Comparison of ENCODE assay signal across 3 cellular contexts in the genomic region with DNA sequence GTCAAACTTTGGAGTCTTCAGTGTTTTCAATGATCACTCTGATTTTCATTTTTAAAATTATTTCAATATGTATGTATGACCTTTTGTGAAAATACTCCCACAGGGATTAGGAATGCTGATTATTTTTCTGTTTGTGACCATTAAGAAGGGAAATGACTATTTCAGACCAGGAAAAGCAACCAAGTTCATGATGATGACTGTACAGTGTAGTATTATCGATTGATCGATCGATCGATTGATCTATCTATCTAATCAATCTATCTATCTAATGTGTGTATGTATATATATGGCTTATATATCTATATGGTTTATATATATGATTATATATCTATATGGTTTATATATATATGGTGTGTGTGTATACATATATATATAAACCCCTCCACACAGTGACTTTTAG.
TF ChIP-seq lines count a peak whose summit lies in the region.

No MANE protein-coding gene starts in this region.

TF ChIP-seq in SK-N-SH, 30 proteins besides CTCF, POLR2A, EP300 and RAD21:
- TF ChIP-seq USF2 (IDR thresholded peaks at IDR 0.05; ENCODE audit: borderline replicate concordance, low read depth, low read length) (no peak), FOXJ3 (CRISPR knock-in tag; IDR thresholded peaks at IDR 0.05) (no peak), REST (IDR thresholded peaks at IDR 0.05; ENCODE audit: low read depth, low read length) (no peak), NFIC (IDR thresholded peaks at IDR 0.05; ENCODE audit: borderline replicate concordance) (no peak), ZBTB33 (IDR thresholded peaks at IDR 0.05; ENCODE audit: borderline replicate concordance, low read depth) (no peak)

TF ChIP-seq in SK-N-SH treated with all-trans-retinoic acid at 6 μM for 48 hours, 23 proteins besides CTCF, POLR2A, EP300 and RAD21:
- TF ChIP-seq OSR1 (CRISPR knock-in tag; IDR thresholded peaks at IDR 0.05) (no peak), CSDC2 (CRISPR knock-in tag; IDR thresholded peaks at IDR 0.05) (no peak), SNAI2 (CRISPR knock-in tag; IDR thresholded peaks at IDR 0.05) (no peak), ZNF70 (CRISPR knock-in tag; IDR thresholded peaks at IDR 0.05) (no peak), PPARA (CRISPR knock-in tag; IDR thresholded peaks at IDR 0.05; ENCODE audit: borderline replicate concordance) (no peak), GLIS3 (CRISPR knock-in tag; IDR thresholded peaks at IDR 0.05) (no peak), PATZ1 (CRISPR knock-in tag; IDR thresholded peaks at IDR 0.05; ENCODE audit: borderline replicate concordance) (no peak)
- TF ChIP-seq, protein P1, sequence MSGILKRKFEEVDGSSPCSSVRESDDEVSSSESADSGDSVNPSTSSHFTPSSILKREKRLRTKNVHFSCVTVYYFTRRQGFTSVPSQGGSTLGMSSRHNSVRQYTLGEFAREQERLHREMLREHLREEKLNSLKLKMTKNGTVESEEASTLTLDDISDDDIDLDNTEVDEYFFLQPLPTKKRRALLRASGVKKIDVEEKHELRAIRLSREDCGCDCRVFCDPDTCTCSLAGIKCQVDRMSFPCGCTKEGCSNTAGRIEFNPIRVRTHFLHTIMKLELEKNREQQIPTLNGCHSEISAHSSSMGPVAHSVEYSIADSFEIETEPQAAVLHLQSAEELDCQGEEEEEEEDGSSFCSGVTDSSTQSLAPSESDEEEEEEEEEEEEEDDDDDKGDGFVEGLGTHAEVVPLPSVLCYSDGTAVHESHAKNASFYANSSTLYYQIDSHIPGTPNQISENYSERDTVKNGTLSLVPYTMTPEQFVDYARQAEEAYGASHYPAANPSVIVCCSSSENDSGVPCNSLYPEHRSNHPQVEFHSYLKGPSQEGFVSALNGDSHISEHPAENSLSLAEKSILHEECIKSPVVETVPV (CRISPR knock-in tag; IDR thresholded peaks at IDR 0.05) = no peak
- TF ChIP-seq, protein P2, sequence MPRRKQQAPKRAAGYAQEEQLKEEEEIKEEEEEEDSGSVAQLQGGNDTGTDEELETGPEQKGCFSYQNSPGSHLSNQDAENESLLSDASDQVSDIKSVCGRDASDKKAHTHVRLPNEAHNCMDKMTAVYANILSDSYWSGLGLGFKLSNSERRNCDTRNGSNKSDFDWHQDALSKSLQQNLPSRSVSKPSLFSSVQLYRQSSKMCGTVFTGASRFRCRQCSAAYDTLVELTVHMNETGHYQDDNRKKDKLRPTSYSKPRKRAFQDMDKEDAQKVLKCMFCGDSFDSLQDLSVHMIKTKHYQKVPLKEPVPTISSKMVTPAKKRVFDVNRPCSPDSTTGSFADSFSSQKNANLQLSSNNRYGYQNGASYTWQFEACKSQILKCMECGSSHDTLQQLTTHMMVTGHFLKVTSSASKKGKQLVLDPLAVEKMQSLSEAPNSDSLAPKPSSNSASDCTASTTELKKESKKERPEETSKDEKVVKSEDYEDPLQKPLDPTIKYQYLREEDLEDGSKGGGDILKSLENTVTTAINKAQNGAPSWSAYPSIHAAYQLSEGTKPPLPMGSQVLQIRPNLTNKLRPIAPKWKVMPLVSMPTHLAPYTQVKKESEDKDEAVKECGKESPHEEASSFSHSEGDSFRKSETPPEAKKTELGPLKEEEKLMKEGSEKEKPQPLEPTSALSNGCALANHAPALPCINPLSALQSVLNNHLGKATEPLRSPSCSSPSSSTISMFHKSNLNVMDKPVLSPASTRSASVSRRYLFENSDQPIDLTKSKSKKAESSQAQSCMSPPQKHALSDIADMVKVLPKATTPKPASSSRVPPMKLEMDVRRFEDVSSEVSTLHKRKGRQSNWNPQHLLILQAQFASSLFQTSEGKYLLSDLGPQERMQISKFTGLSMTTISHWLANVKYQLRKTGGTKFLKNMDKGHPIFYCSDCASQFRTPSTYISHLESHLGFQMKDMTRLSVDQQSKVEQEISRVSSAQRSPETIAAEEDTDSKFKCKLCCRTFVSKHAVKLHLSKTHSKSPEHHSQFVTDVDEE (CRISPR knock-in tag; IDR thresholded peaks at IDR 0.05) = no peak

TF ChIP-seq in endothelial cell of umbilical vein, 7 proteins besides CTCF, POLR2A, EP300 and RAD21:
- TF ChIP-seq EZH2 (IDR thresholded peaks at IDR 0.05; ENCODE audit: borderline replicate concordance, low read depth, low read length, severe bottlenecking) (no peak), GATA2 (IDR thresholded peaks at IDR 0.05; ENCODE audit: insufficient read depth, insufficient read length, low read depth, low read length) (no peak), FOS (IDR thresholded peaks at IDR 0.05; ENCODE audit: borderline replicate concordance, insufficient read depth, low read length) (peak; percentile 4), MYC (IDR thresholded peaks at IDR 0.05; ENCODE audit: low read depth, low read length) (no peak)
